Comparison of ENCODE assay signal across 22 cellular contexts in genomic region chr11:130194241-130195023, GRCh38. TPM values are rescaled to one million over a fixed set of nuclear protein-coding genes. Genes with fewer than 3 reads are reported as not detected.
DNase-seq lines count a peak whose midpoint lies in the region; ATAC-seq, FAIRE-seq and TF ChIP-seq lines count a peak whose summit lies in the region.
"Had no signal": no experiment of that assay in that cellular context is flagged by ENCODE, and none has a peak within 500 bp of the region (broad histone marks: within the 10 kb centered on the region; RNA-seq: fewer than 3 reads in every experiment).

No MANE protein-coding gene starts in this region.

- no peak for TF ChIP-seq RAD21 in HepG2 (CRISPR knock-in tag; IDR thresholded peaks at IDR 0.05)

- H2AFZ ChIP-seq in HepG2 (ENCODE audit: low read length) (no peak overlapping the region), neural progenitor cell (replicated peaks) (no peak overlapping the region)

- CTCF ChIA-PET in HepG2 (lab: Yijun Ruan, JAX; ENCODE audit: low intra/inter-chr PET ratio, low total read pairs) = no interaction called here
- CTCF ChIA-PET in T-cell (lab: Charles Lee) = no interaction called here

- no peaks in the 10 kb centered on the region for H4K20me1 ChIP-seq in HepG2 (ENCODE audit: insufficient read depth, low read length)
- no peaks in the 10 kb centered on the region for H4K20me1 ChIP-seq in neural progenitor cell (ENCODE audit: low read depth)
- H4K20me1 ChIP-seq: BLaER1 had no signal

- peak overlapping the region; percentile 70 for H3K27ac Mint-ChIP-seq in glutamatergic neuron (ENCODE audit: unreplicated experiment)
- peak overlapping the region; percentile 24 for H3K27ac Mint-ChIP-seq in neural progenitor cell
- no peak overlapping the region for H3K27ac Mint-ChIP-seq in T-cell
- H3K27ac Mint-ChIP-seq: CD8-positive, alpha-beta T cell; H9 had no signal

- H3K27me3 ChIP-seq in HepG2 (ENCODE audit: control insufficient read depth in 1 of 2, insufficient read depth in 2 of 2, low read length in 2 of 2) = no peaks in the 10 kb centered on the region
- H3K27me3 ChIP-seq in right lobe of liver = no peaks in the 10 kb centered on the region
- H3K27me3 ChIP-seq in neural progenitor cell = no peaks in the 10 kb centered on the region
- H3K27me3 ChIP-seq: BLaER1 had no signal

- intact Hi-C loops in HepG2 (cut with micrococcal nuclease; ENCODE audit: unreplicated experiment) = no loop called here
- intact Hi-C loops in right lobe of liver (cut with DNase I) = no loop called here
- intact Hi-C loops in sciatic nerve (cut with DNase I) = no loop called here

- no peak overlapping the region for H3K27ac ChIP-seq in HepG2 (ENCODE audit: extremely low read length, insufficient read depth, low read length)
- no peak overlapping the region for H3K27ac ChIP-seq in right lobe of liver
- H3K27ac ChIP-seq in neural progenitor cell = no peak overlapping the region
- H3K27ac ChIP-seq: BLaER1 had no signal

- H3K36me3 ChIP-seq in HepG2 (replicated peaks in 1 of 2; ENCODE audit: control insufficient read depth in 1 of 2, insufficient read depth in 2 of 2, low read length in 2 of 2) (no peaks in the 10 kb centered on the region), right lobe of liver (no peaks in the 10 kb centered on the region), neural progenitor cell (no peaks in the 10 kb centered on the region)
- H3K36me3 ChIP-seq: BLaER1 had no signal

- ATAC-seq in HepG2 (no peak), right lobe of liver (no peak), T-cell (replicated peaks in 1 of 4) (no peak), sciatic nerve (no peak)
- ATAC-seq: CD8-positive, alpha-beta T cell had no signal

- FAIRE-seq in HepG2 (lab: Jason Lieb, UNC) = no peak
- FAIRE-seq: GM12891, GM19239, H1 had no signal

- H3K9ac ChIP-seq in HepG2 (ENCODE audit: insufficient read depth, low read depth, low read length) (no peak overlapping the region), neural progenitor cell (no peak overlapping the region)
- H3K9ac ChIP-seq: BLaER1 had no signal

- TF ChIP-seq CTCF in HepG2 (CRISPR knock-in tag; IDR thresholded peaks at IDR 0.05) (no peak), right lobe of liver (IDR thresholded peaks at IDR 0.05) (no peak), glutamatergic neuron (IDR thresholded peaks at IDR 0.05; ENCODE audit: partially characterized antibody, unreplicated experiment) (no peak), neural progenitor cell (IDR thresholded peaks at IDR 0.05) (no peak)

- H3K9me3 ChIP-seq in HepG2 (ENCODE audit: low read length) (no peaks in the 10 kb centered on the region), right lobe of liver (no peaks in the 10 kb centered on the region), neural progenitor cell (ENCODE audit: low read depth) (no peaks in the 10 kb centered on the region)
- H3K9me3 ChIP-seq: BLaER1 had no signal

- 90% methylated on average over 14 of the region's 21 CpGs for WGBS in HepG2 (ENCODE audit: low lambda C conversion rate)
- WGBS in right lobe of liver (ENCODE audit: insufficient coverage, low coverage, low lambda C conversion rate, missing lambda C conversion rate) = 78% methylated on average over 9 of the region's 21 CpGs

- peaks cover 4% of the 10 kb centered on the region for H3K9me3 Mint-ChIP-seq in glutamatergic neuron (ENCODE audit: unreplicated experiment)
- no peaks in the 10 kb centered on the region for H3K9me3 Mint-ChIP-seq in neural progenitor cell
- H3K9me3 Mint-ChIP-seq in T-cell = no peaks in the 10 kb centered on the region
- H3K9me3 Mint-ChIP-seq: CD8-positive, alpha-beta T cell; H9; IgD-negative memory B cell had no signal

- H3K4me1 ChIP-seq in HepG2 (ENCODE audit: insufficient read depth, low read length) (peaks cover 43% of the 10 kb centered on the region), right lobe of liver (peaks cover 0 to 15% (median 5%) of the 10 kb centered on the region in 4 donors), neural progenitor cell (no peaks in the 10 kb centered on the region)

- H3K4me3 ChIP-seq in HepG2 (replicated peaks in 1 of 3; ENCODE audit: insufficient read depth in 1 of 3, low read depth in 2 of 3, low read length in 3 of 3) = no peak overlapping the region
- no peak overlapping the region for H3K4me3 ChIP-seq in right lobe of liver
- H3K4me3 ChIP-seq in neural progenitor cell = no peak overlapping the region
- H3K4me3 ChIP-seq: BLaER1 had no signal

- H3K4me3 Mint-ChIP-seq in glutamatergic neuron (ENCODE audit: unreplicated experiment) (no peak overlapping the region), neural progenitor cell (no peak overlapping the region), T-cell (no peak overlapping the region)
- H3K4me3 Mint-ChIP-seq: CD8-positive, alpha-beta T cell; H9; IgD-negative memory B cell had no signal

- no TSS peak for BruUV-seq in HepG2 (replicated peaks; lab: Mats Ljungman, UMichigan)

- H3K36me3 Mint-ChIP-seq in glutamatergic neuron (ENCODE audit: unreplicated experiment) (no peaks in the 10 kb centered on the region), neural progenitor cell (no peaks in the 10 kb centered on the region), T-cell (no peaks in the 10 kb centered on the region)
- H3K36me3 Mint-ChIP-seq: CD8-positive, alpha-beta T cell had no signal

- in situ Hi-C loops in HepG2 (cut with HindIII; ENCODE audit: extremely low pct_ligation_motif_present, low pct_unique_long_range_greater_than_20kb) = no loop called here

- TF ChIP-seq POLR2A in HepG2 (IDR thresholded peaks at IDR 0.05; ENCODE audit: insufficient read depth in 1 of 2, low read depth in 2 of 2, low read length in 2 of 2) = no peak
- no peak for TF ChIP-seq POLR2A in right lobe of liver (IDR thresholded peaks at IDR 0.05)

- POLR2A ChIA-PET in HepG2 (lab: Yijun Ruan, JAX) = interaction anchor here (0.8 kb wide), 1 partner anchor 13 kb away, joined by 3 read pairs; no protein-coding TSS in a partner anchor
- POLR2A ChIA-PET in T-cell (lab: Charles Lee) = no interaction called here

- H3K4me2 ChIP-seq in HepG2 (ENCODE audit: low read depth, low read length) (no peak overlapping the region), neural progenitor cell (no peak overlapping the region)
- H3K4me2 ChIP-seq: BLaER1 had no signal

- peaks cover 2% of the 10 kb centered on the region for H3K27me3 Mint-ChIP-seq in glutamatergic neuron (ENCODE audit: unreplicated experiment)
- H3K27me3 Mint-ChIP-seq in neural progenitor cell (ENCODE audit: insufficient read depth, low read depth) = peaks cover 8% of the 10 kb centered on the region
- no peaks in the 10 kb centered on the region for H3K27me3 Mint-ChIP-seq in T-cell
- H3K27me3 Mint-ChIP-seq: IgD-negative memory B cell had no signal

- H3F3A ChIP-seq in neural progenitor cell (ENCODE audit: low read depth) = no peaks in the 10 kb centered on the region

- H3K4me1 Mint-ChIP-seq in glutamatergic neuron (ENCODE audit: low read depth, unreplicated experiment) = peaks cover 6% of the 10 kb centered on the region
- H3K4me1 Mint-ChIP-seq in neural progenitor cell = peaks cover 2% of the 10 kb centered on the region
- no peaks in the 10 kb centered on the region for H3K4me1 Mint-ChIP-seq in T-cell
- H3K4me1 Mint-ChIP-seq: H9, IgD-negative memory B cell had no signal

- H3K79me2 ChIP-seq in HepG2 (ENCODE audit: insufficient read depth, low read length) = no peaks in the 10 kb centered on the region
- H3K79me2 ChIP-seq in neural progenitor cell (ENCODE audit: low read depth) = no peaks in the 10 kb centered on the region

- no peak for DNase-seq in HepG2 (ENCODE audit: low spot score)
- no peak for DNase-seq in right lobe of liver
- DNase-seq in glutamatergic neuron = no peak
- DNase-seq in neural progenitor cell (ENCODE audit: low spot score) = no peak
- DNase-seq in C1 segment of cervical spinal cord (lab: John Stamatoyannopoulos, UW) = no peak
- no peak for DNase-seq in T-cell
- no peak for DNase-seq in sciatic nerve (ENCODE audit: low spot score)
- no peak for DNase-seq in HUDEP-2 (lab: John Stamatoyannopoulos, UW; ENCODE audit: unreplicated experiment in 76 of 76)
- DNase-seq: 8988T; CD8-positive, alpha-beta T cell; DMS 273 treated with DMSO at 0.1 percent for 48 hours; DMS53; DND-41; EL; H9 had no signal

- TF ChIP-seq EP300 in HepG2 (IDR thresholded peaks at IDR 0.05; ENCODE audit: low read depth in 2 of 2, low read length in 2 of 2) (no peak), HepG2 (CRISPR knock-in tag; IDR thresholded peaks at IDR 0.05; ENCODE audit: borderline replicate concordance) (no peak)

RNA-seq across cellular contexts. Expression of gene ST14, which starts 34.9 kb away (rescaled TPM):
- total RNA-seq in HepG2 (2016; rRNA removed; fragmentation: Illumina TruSeq; extraction: Trizol) = 0.69 and 1.4 TPM in 2 replicates
- 0.26 and 0.30 TPM in 2 replicates for total RNA-seq in HepG2 (2016; cell fraction: cytosol; rRNA removed; fragmentation: Illumina TruSeq; extraction: Trizol; ENCODE audit: low read depth)
- 0.55 and 1.3 TPM in 2 replicates for total RNA-seq in HepG2 (2016; cell fraction: insoluble cytoplasmic fraction; rRNA removed; fragmentation: Illumina TruSeq; extraction: Trizol)
- 0.65 and 0.72 TPM in 2 replicates for total RNA-seq in HepG2 (2016; cell fraction: membrane; rRNA removed; fragmentation: Illumina TruSeq; extraction: Trizol)
- 0.94 and 0.99 TPM in 2 replicates for total RNA-seq in HepG2 (2016; cell fraction: nucleus; rRNA removed; fragmentation: Illumina TruSeq; extraction: Trizol)
- polyA plus RNA-seq in HepG2 (2011; rRNA removed) = 0.88 and 1.1 TPM in 2 replicates
- 0.90 and 1.3 TPM in 2 replicates for polyA plus RNA-seq in HepG2 (2011; cell fraction: cytosol; rRNA removed)
- polyA plus RNA-seq in HepG2 (2011; cell fraction: nucleus; rRNA removed) = 2.7 and 3.0 TPM in 2 replicates
- 0.76 and 1.3 TPM in 2 replicates for polyA plus RNA-seq in HepG2 (2012)
- polyA plus RNA-seq in HepG2 (2016; cell fraction: cytosol; fragmentation: Illumina TruSeq; extraction: Trizol; ENCODE audit: low read depth) = 0.14 and 0.15 TPM in 2 replicates
- polyA plus RNA-seq in HepG2 (2016; cell fraction: insoluble cytoplasmic fraction; fragmentation: Illumina TruSeq; extraction: Trizol; ENCODE audit: low read depth) = 0.84 and 1.1 TPM in 2 replicates
- 0.31 and 0.55 TPM in 2 replicates for polyA plus RNA-seq in HepG2 (2016; cell fraction: membrane; fragmentation: Illumina TruSeq; extraction: Trizol; ENCODE audit: low read depth)
- 2.0 and 2.6 TPM in 2 replicates for polyA plus RNA-seq in HepG2 (2016; cell fraction: nucleus; fragmentation: Illumina TruSeq; extraction: Trizol; ENCODE audit: insufficient read depth, low read depth)
- 2.0 and 3.1 TPM in 2 replicates for polyA minus RNA-seq in HepG2 (2011; rRNA and poly(A)+ RNA removed; ENCODE audit: low replicate concordance)
- 0.62 and 0.79 TPM in 2 replicates for polyA minus RNA-seq in HepG2 (2011; cell fraction: cytosol; rRNA and poly(A)+ RNA removed)
- 0.64 and 0.87 TPM in 2 replicates for polyA minus RNA-seq in HepG2 (2011; cell fraction: nucleus; rRNA and poly(A)+ RNA removed)
- 10 to 100 TPM in 3 of 6 experiments, 1 to 10 TPM in 3; 2.5 to 16.7 (median 10.8) TPM for total RNA-seq in right lobe of liver
- total RNA-seq in glutamatergic neuron (ENCODE audit: unreplicated experiment) = 0.12 TPM
- total RNA-seq in neural progenitor cell (ENCODE audit: low replicate concordance) = 1.4 and 2.4 TPM in 2 replicates
- total RNA-seq in T-cell = 1 to 10 TPM in 2 of 5 donors, under 1 TPM in 3; 0.49 to 1.5 (median 0.82) TPM
- 2.8 TPM for total RNA-seq in sciatic nerve
- total RNA-seq: G401 had no signal
- polyA plus RNA-seq: AG04450 had no signal

Comparison
In these comparisons a context has a peak if more than half of its experiments do, and no peak if none do; other contexts are left out.
1. H3K27ac Mint-ChIP-seq: peak in glutamatergic neuron (single experiment) and neural progenitor cell (single experiment); none in T-cell (0 of 2).